Comparison of ENCODE assay signal across 1 cellular context in the genomic region with DNA sequence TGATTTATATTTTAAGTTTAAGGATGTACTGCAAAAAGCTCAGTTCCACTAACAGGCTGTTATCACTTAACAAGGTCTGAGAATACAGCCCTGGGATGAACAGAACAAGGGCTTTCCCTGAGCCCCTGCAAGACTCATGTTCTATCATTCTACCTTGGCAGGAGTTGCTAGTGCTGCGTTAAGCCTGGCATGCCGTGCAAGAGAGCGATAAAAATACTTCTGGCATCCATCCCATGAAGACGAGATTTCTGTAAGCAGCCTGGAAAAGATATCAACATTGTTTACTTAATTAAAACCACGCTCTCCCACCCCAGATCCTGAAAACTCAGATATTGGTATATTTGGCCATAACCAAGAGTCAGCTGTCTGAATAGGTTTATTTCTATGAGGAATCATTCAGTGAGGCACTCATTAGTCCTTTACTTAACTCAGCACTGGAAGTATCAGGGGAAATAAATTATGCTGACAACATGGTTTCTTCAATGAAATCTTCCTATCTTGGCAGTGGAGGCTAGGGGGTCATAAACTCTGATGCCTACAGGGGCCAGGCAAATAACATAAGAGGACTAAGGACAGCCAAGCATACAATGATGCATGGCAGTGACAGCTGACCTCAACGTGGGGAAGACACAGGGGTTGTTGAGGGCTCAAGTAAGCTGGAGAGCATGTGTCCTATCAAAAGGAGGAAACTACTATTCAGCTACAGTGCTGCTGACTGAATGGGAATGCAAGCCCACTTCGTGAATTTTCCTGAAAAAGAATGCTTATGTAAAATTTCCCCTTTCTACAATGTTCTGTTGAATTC.
TF ChIP-seq lines count a peak whose summit lies in the region.

No MANE protein-coding gene starts in this region.

TF ChIP-seq in SK-N-SH treated with all-trans-retinoic acid at 6 μM for 48 hours, 23 proteins besides CTCF, POLR2A, EP300 and RAD21 (continued from another document):
- TF ChIP-seq ZNF8 (CRISPR knock-in tag; IDR thresholded peaks at IDR 0.05) (no peak), PPARA (CRISPR knock-in tag; IDR thresholded peaks at IDR 0.05; ENCODE audit: borderline replicate concordance) (no peak), TCF4 (CRISPR knock-in tag; IDR thresholded peaks at IDR 0.05; ENCODE audit: borderline replicate concordance) (no peak), OSR1 (CRISPR knock-in tag; IDR thresholded peaks at IDR 0.05) (no peak), POU6F1 (CRISPR knock-in tag; IDR thresholded peaks at IDR 0.05; ENCODE audit: borderline replicate concordance, low read depth) (no peak), ESRRG (CRISPR knock-in tag; IDR thresholded peaks at IDR 0.05) (no peak), ARNTL (CRISPR knock-in tag; IDR thresholded peaks at IDR 0.05; ENCODE audit: borderline replicate concordance, low read depth) (no peak), GLIS3 (CRISPR knock-in tag; IDR thresholded peaks at IDR 0.05) (no peak), CREB5 (CRISPR knock-in tag; IDR thresholded peaks at IDR 0.05; ENCODE audit: low read depth) (no peak), PATZ1 (CRISPR knock-in tag; IDR thresholded peaks at IDR 0.05; ENCODE audit: borderline replicate concordance) (no peak), RARB (CRISPR knock-in tag; IDR thresholded peaks at IDR 0.05) (no peak)
- TF ChIP-seq, protein P1, sequence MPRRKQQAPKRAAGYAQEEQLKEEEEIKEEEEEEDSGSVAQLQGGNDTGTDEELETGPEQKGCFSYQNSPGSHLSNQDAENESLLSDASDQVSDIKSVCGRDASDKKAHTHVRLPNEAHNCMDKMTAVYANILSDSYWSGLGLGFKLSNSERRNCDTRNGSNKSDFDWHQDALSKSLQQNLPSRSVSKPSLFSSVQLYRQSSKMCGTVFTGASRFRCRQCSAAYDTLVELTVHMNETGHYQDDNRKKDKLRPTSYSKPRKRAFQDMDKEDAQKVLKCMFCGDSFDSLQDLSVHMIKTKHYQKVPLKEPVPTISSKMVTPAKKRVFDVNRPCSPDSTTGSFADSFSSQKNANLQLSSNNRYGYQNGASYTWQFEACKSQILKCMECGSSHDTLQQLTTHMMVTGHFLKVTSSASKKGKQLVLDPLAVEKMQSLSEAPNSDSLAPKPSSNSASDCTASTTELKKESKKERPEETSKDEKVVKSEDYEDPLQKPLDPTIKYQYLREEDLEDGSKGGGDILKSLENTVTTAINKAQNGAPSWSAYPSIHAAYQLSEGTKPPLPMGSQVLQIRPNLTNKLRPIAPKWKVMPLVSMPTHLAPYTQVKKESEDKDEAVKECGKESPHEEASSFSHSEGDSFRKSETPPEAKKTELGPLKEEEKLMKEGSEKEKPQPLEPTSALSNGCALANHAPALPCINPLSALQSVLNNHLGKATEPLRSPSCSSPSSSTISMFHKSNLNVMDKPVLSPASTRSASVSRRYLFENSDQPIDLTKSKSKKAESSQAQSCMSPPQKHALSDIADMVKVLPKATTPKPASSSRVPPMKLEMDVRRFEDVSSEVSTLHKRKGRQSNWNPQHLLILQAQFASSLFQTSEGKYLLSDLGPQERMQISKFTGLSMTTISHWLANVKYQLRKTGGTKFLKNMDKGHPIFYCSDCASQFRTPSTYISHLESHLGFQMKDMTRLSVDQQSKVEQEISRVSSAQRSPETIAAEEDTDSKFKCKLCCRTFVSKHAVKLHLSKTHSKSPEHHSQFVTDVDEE (CRISPR knock-in tag; IDR thresholded peaks at IDR 0.05): no peak
TF ChIP-seq in SK-N-SH treated with all-trans-retinoic acid at 6 μM for 48 hours: peak in this region for 0.
